ENCODE assay signal across 35 cellular contexts in genomic region chr1:9600861-9601834, GRCh38.
"Had no signal": no experiment of that assay in that cellular context is flagged by ENCODE, and none has a peak within 500 bp of the region (broad histone marks: within the 10 kb centered on the region; RNA-seq: fewer than 3 reads in every experiment).

No MANE protein-coding gene starts in this region.

- H3K36me3 Mint-ChIP-seq: activated CD8-positive, alpha-beta memory T cell treated with anti-CD3 and anti-CD28 coated beads, Interleukin-2, amount 10 ng/mL, durations not matched to agents 7 days and 5 days had no signal

- H3K27me3 Mint-ChIP-seq: activated B cell treated with CpG ODN at 0.5 μM for 24 hours; activated CD4-positive, alpha-beta memory T cell treated with anti-CD3 and anti-CD28 coated beads for 36 hours; activated CD8-positive, alpha-beta memory T cell treated with anti-CD3 and anti-CD28 coated beads, Interleukin-2, amount 10 ng/mL, durations not matched to agents 7 days and 5 days; activated naive CD8-positive, alpha-beta T cell treated with anti-CD3 and anti-CD28 coated beads for 36 hours; activated T-helper 17 cell treated with anti-CD3 and anti-CD28 coated beads, Interleukin-2, amount 50 U/mL, for 72 hours had no signal

- H3K4me3 Mint-ChIP-seq: activated B cell treated with CpG ODN at 0.5 μM for 24 hours; activated CD4-positive, alpha-beta memory T cell treated with anti-CD3 and anti-CD28 coated beads for 36 hours; activated CD8-positive, alpha-beta memory T cell treated with anti-CD3 and anti-CD28 coated beads, Interleukin-2, amount 10 ng/mL, durations not matched to agents 7 days and 5 days; activated naive CD8-positive, alpha-beta T cell treated with anti-CD3 and anti-CD28 coated beads for 36 hours; activated T-cell treated with anti-CD3 and anti-CD28 coated beads, Interleukin-2, amount 50 U/mL, for 72 hours; activated T-helper 17 cell treated with anti-CD3 and anti-CD28 coated beads, Interleukin-2, amount 50 U/mL, for 72 hours had no signal

- H3K27ac Mint-ChIP-seq: activated B cell treated with CpG ODN at 0.5 μM for 24 hours; activated CD4-positive, alpha-beta memory T cell treated with anti-CD3 and anti-CD28 coated beads for 36 hours; activated CD8-positive, alpha-beta memory T cell treated with anti-CD3 and anti-CD28 coated beads, Interleukin-2, amount 10 ng/mL, durations not matched to agents 7 days and 5 days; activated naive CD8-positive, alpha-beta T cell treated with anti-CD3 and anti-CD28 coated beads for 36 hours; activated T-cell treated with anti-CD3 and anti-CD28 coated beads, Interleukin-2, amount 50 U/mL, for 72 hours; activated T-helper 17 cell treated with anti-CD3 and anti-CD28 coated beads, Interleukin-2, amount 50 U/mL, for 72 hours had no signal

- H3K9me3 Mint-ChIP-seq: activated B cell treated with CpG ODN at 0.5 μM for 24 hours; activated CD4-positive, alpha-beta memory T cell treated with anti-CD3 and anti-CD28 coated beads for 36 hours; activated naive CD8-positive, alpha-beta T cell treated with anti-CD3 and anti-CD28 coated beads for 36 hours; activated T-cell treated with anti-CD3 and anti-CD28 coated beads, Interleukin-2, amount 50 U/mL, for 72 hours; activated T-helper 17 cell treated with anti-CD3 and anti-CD28 coated beads, Interleukin-2, amount 50 U/mL, for 72 hours had no signal

- H2AFZ ChIP-seq: PC-9 had no signal

- H3K4me1 Mint-ChIP-seq: activated B cell treated with CpG ODN at 0.5 μM for 24 hours; activated CD8-positive, alpha-beta memory T cell treated with anti-CD3 and anti-CD28 coated beads, Interleukin-2, amount 10 ng/mL, durations not matched to agents 7 days and 5 days; activated naive CD8-positive, alpha-beta T cell treated with anti-CD3 and anti-CD28 coated beads for 36 hours; activated T-helper 17 cell treated with anti-CD3 and anti-CD28 coated beads, Interleukin-2, amount 50 U/mL, for 72 hours had no signal

- ATAC-seq: activated CD8-positive, alpha-beta memory T cell treated with anti-CD3 and anti-CD28 coated beads, Interleukin-2, amount 10 ng/mL, durations not matched to agents 7 days and 5 days; activated T-cell treated with anti-CD3 and anti-CD28 coated beads, Interleukin-2, amount 50 U/mL, for 72 hours; activated T-helper 17 cell treated with anti-CD3 and anti-CD28 coated beads, Interleukin-2, amount 50 U/mL, for 72 hours; Right ventricle myocardium inferior; SK-N-SH treated with all-trans-retinoic acid at 6 μM for 48 hours had no signal

- H3K4me3 ChIP-seq: PC-9 had no signal

- H3K27me3 ChIP-seq: brain microvascular endothelial cell had no signal

- DNase-seq: activated B cell treated with CpG ODN at 0.5 μM for 24 hours; activated CD4-positive, alpha-beta memory T cell treated with anti-CD3 and anti-CD28 coated beads for 36 hours; activated CD4-positive, alpha-beta T cell treated with anti-CD3 and anti-CD28 coated beads for 4 hours; activated CD4-positive, alpha-beta T cell treated with anti-CD3 and anti-CD28 coated beads, Interleukin-2, amount 50 U/mL, for 1 hour; activated CD4-positive, CD25-positive, alpha-beta regulatory T cell treated with anti-CD3 and anti-CD28 coated beads, Interleukin-2, amount 50 U/mL, for 72 hours; activated CD8-positive, alpha-beta memory T cell treated with anti-CD3 and anti-CD28 coated beads, Interleukin-2, amount 10 ng/mL, durations not matched to agents 7 days and 5 days; activated effector memory CD4-positive, alpha-beta T cell treated with anti-CD3 and anti-CD28 coated beads, Interleukin-2, amount 50 U/mL, for 16 hours; activated naive CD4-positive, alpha-beta T cell; activated naive CD4-positive, alpha-beta T cell treated with anti-CD3 and anti-CD28 coated beads, Interleukin-2, amount 50 U/mL, for 16 hours; activated naive CD8-positive, alpha-beta T cell treated with anti-CD3 and anti-CD28 coated beads for 36 hours; activated T-cell treated with anti-CD3 and anti-CD28 coated beads, Interleukin-2, amount 50 U/mL, for 1 hour; activated T-cell treated with anti-CD3 and anti-CD28 coated beads, Interleukin-2, amount 50 U/mL, for 72 hours; amniotic stem cell; brain microvascular endothelial cell; central memory CD4-positive, alpha-beta T cell; MM.1S; MV-4-11; NCI-H1092; NCI-H1436 treated with DMSO at 0.1 percent for 48 hours; NCI-H1694 treated with DMSO at 0.1 percent for 48 hours; NCI-H2029; NCI-H524 treated with DMSO at 0.1 percent for 48 hours; NCI-H748 treated with DMSO at 0.1 percent for 48 hours; NK-92 treated with Interleukin-12 subunit alpha and Interleukin-12 subunit beta, amount 100 ng/mL, for 24 hours; PC-9; SIG-M5; SW 1271; T-helper 1 cell; T-helper 2 cell; T-helper 9 cell had no signal

- H3K27ac ChIP-seq: brain microvascular endothelial cell, PC-9, RWPE1, VCaP had no signal

- H3K4me2 ChIP-seq: PC-9 had no signal
